ENCODE assay signal across 8 cellular contexts in the genomic region with DNA sequence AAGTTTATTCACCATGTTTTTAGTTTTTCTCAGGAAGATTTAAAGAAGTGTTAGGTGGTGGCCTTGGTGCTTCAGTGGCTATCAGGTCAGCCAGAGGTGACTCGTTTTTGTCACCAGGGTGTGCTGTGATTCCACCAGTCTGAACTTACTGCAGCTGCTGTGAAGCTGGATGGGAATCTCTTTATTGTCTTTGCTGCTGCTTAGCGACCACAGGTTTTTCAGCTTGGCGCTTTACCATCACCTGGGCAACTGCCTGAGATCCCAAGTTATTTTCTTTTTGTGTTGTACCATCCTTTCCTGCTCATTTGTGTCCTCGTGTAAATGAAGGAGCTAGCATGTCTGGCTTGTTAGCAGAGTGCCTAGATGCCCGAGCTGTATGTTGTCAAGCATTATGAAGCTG.
DNase-seq lines count a peak whose midpoint lies in the region; ATAC-seq and TF ChIP-seq lines count a peak whose summit lies in the region.

No MANE protein-coding gene starts in this region.

- intact Hi-C loops in posterior cingulate gyrus (cut with DNase I): loop anchor here (5.0 kb wide), 1 partner anchor 1785 kb away; no protein-coding TSS in a partner anchor

- POLR2A ChIA-PET in GM10248 (lab: Yijun Ruan, JAX): no interaction called here

- H3K36me3 ChIP-seq in MG63: no peaks in the 10 kb centered on the region

- DNase-seq in GM10248 (ENCODE audit: extremely low spot score) (no peak), MG63 (peak; percentile 39), SHP77 (lab: John Stamatoyannopoulos, UW) (peak; percentile 89 to 90), foreskin keratinocyte (peak; percentile 21 to 63), posterior cingulate gyrus (peak in 8 of 10 donors; percentile 33 to 91 (median 54))

- H3K4me3 ChIP-seq in MG63: no peak overlapping the region

- no peaks in the 10 kb centered on the region for H3K4me1 ChIP-seq in foreskin keratinocyte

- H3K9me3 ChIP-seq in MG63: no peaks in the 10 kb centered on the region

- CTCF ChIA-PET in GM10248 (lab: Yijun Ruan, JAX): interaction anchor here (0.8 to 1.6 kb wide), 3 partner anchors 14 to 1511 kb away, joined by 3 read pairs; no protein-coding TSS in a partner anchor

- peak; percentile 87 for ATAC-seq in foreskin keratinocyte
- ATAC-seq in GM21529 (IDR thresholded peaks at IDR 0.05; ENCODE audit: unreplicated experiment): no peak
- no peak for ATAC-seq in HG03432 (IDR thresholded peaks at IDR 0.05; ENCODE audit: unreplicated experiment)
- no peak for ATAC-seq in HG02642 (IDR thresholded peaks at IDR 0.05; ENCODE audit: poor library complexity, unreplicated experiment)

- no peak overlapping the region for H3K27ac ChIP-seq in foreskin keratinocyte

- TF ChIP-seq CTCF in GM10248 (IDR thresholded peaks at IDR 0.05; ENCODE audit: control extremely low read depth, extremely low read depth, low read depth, missing control alignments) (peak; percentile 28), foreskin keratinocyte (conservative IDR thresholded peaks at IDR 0.05) (peak; percentile 79)

- no peaks in the 10 kb centered on the region for H3K27me3 ChIP-seq in MG63
- H3K27me3 ChIP-seq in foreskin keratinocyte: no peaks in the 10 kb centered on the region
